ENCODE assay signal across 14 cellular contexts in the genomic region with DNA sequence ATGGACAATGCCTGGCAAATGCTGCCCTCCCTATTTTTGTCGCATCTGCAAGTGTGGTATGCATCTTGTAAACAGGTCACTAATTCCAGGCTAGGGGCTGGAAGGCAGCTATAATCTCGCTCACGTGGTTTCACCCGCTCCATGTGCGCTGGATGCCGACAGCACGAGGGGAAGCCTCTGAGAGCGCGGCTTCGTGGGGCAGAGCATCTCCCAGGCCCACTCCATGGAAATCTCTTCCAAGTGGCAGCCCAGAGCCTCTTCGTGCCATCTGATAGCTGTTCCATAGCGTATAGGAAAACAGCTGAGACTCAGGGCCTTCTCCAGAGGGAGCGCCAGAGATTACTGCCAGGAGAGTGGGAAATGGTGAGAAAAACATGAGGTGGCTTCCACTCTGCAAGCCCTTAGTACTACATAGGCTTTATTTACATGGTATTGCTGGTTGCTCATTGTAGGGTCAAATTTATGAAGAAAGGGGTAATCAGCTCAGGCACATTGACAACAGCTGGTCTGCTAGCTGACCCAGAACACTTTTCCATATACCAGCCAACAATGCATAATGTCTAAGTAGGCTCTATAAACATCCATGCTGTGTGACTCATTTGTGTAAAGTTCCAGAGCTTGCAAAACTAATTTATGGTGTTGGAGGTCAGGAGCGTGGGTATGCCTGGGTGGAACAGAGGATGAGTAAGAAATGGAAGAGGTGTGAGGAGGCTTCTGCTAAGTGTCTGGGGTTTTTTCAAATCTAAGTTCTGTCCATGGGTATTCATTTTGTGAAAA.
DNase-seq lines count a peak whose midpoint lies in the region; ATAC-seq and TF ChIP-seq lines count a peak whose summit lies in the region.
"Had no signal": no experiment of that assay in that cellular context is flagged by ENCODE, and none has a peak within 500 bp of the region (broad histone marks: within the 10 kb centered on the region; RNA-seq: fewer than 3 reads in every experiment).

No MANE protein-coding gene starts in this region.

- CTCF ChIA-PET in activated naive CD4-positive, alpha-beta T cell treated with anti-CD3 and anti-CD28 coated beads, Interleukin-2, amount 10 ng/mL, durations not matched to agents 7 days and 5 days (lab: Charles Lee): interaction anchor here (0.7 kb wide), 1 partner anchor 57 kb away, joined by 6 read pairs; no protein-coding TSS in a partner anchor

- no peaks in the 10 kb centered on the region for H3K36me3 ChIP-seq in SJCRH30
- H3K36me3 ChIP-seq: adrenal gland; BLaER1 treated with 17β-estradiol and CSF1 and Interleukin-3, amounts not matched to agents 10 nM and 100 nM; gastroesophageal sphincter had no signal

- H3K4me1 ChIP-seq in SJCRH30: peaks cover 33% of the 10 kb centered on the region
- H3K4me1 ChIP-seq: adrenal gland, gastroesophageal sphincter had no signal

- no peak for ATAC-seq in HG03342 (IDR thresholded peaks at IDR 0.05; ENCODE audit: unreplicated experiment)
- ATAC-seq: gastroesophageal sphincter had no signal

- no peaks in the 10 kb centered on the region for H3K9me3 ChIP-seq in SJCRH30 (replicated peaks)
- H3K9me3 ChIP-seq: adrenal gland; BLaER1 treated with 17β-estradiol and CSF1 and Interleukin-3, amounts not matched to agents 10 nM and 100 nM; gastroesophageal sphincter had no signal

- no peak overlapping the region for H3K4me3 Mint-ChIP-seq in activated naive CD4-positive, alpha-beta T cell treated with anti-CD3 and anti-CD28 coated beads, Interleukin-2, amount 10 ng/mL, durations not matched to agents 7 days and 5 days
- no peak overlapping the region for H3K4me3 Mint-ChIP-seq in stimulated activated naive CD8-positive, alpha-beta T cell treated with anti-CD3 and anti-CD28 coated beads, Interleukin-15, Interleukin-2, amounts not matched to agents 100 ng/mL and 50 ng/mL, for 24 hours
- H3K4me3 Mint-ChIP-seq in nephron progenitor cell: no peak overlapping the region

- TF ChIP-seq CTCF in nephron progenitor cell (IDR thresholded peaks at IDR 0.05): no peak

- no peaks in the 10 kb centered on the region for H3K27me3 ChIP-seq in SJCRH30
- H3K27me3 ChIP-seq: adrenal gland; BLaER1 treated with 17β-estradiol and CSF1 and Interleukin-3, amounts not matched to agents 10 nM and 100 nM had no signal

- peak; percentile 46 for DNase-seq in activated naive CD4-positive, alpha-beta T cell treated with Interleukin-2 at 50 U/mL for 16 hours
- no peak for DNase-seq in activated naive CD4-positive, alpha-beta T cell treated with anti-CD3 and anti-CD28 coated beads, Interleukin-2, amount 10 ng/mL, durations not matched to agents 7 days and 5 days
- DNase-seq in SJCRH30 (peak; percentile 56 to 76), fibroblast of gingiva (ENCODE audit: low read depth) (peak; percentile 95), globus pallidus (ENCODE audit: low spot score) (no peak), nephron progenitor cell (no peak)
- DNase-seq: adrenal gland; KG1; NK-92 treated with Interleukin-12 subunit alpha and Interleukin-12 subunit beta, amount 100 ng/mL, for 24 hours; substantia nigra had no signal

- H3K27ac ChIP-seq in SJCRH30: peak overlapping the region; percentile 22
- H3K27ac ChIP-seq: adrenal gland; BLaER1 treated with 17β-estradiol and CSF1 and Interleukin-3, amounts not matched to agents 10 nM and 100 nM; gastroesophageal sphincter had no signal

- H3K4me1 Mint-ChIP-seq in activated naive CD4-positive, alpha-beta T cell treated with anti-CD3 and anti-CD28 coated beads, Interleukin-2, amount 10 ng/mL, durations not matched to agents 7 days and 5 days: peaks cover 50% of the 10 kb centered on the region
- peaks cover 61% of the 10 kb centered on the region for H3K4me1 Mint-ChIP-seq in stimulated activated naive CD8-positive, alpha-beta T cell treated with anti-CD3 and anti-CD28 coated beads, Interleukin-15, Interleukin-2, amounts not matched to agents 100 ng/mL and 50 ng/mL, for 24 hours (ENCODE audit: low read depth)
- peaks cover 88% of the 10 kb centered on the region for H3K4me1 Mint-ChIP-seq in nephron progenitor cell

- H3K27me3 Mint-ChIP-seq in activated naive CD4-positive, alpha-beta T cell treated with anti-CD3 and anti-CD28 coated beads, Interleukin-2, amount 10 ng/mL, durations not matched to agents 7 days and 5 days: no peaks in the 10 kb centered on the region
- H3K27me3 Mint-ChIP-seq in stimulated activated naive CD8-positive, alpha-beta T cell treated with anti-CD3 and anti-CD28 coated beads, Interleukin-15, Interleukin-2, amounts not matched to agents 100 ng/mL and 50 ng/mL, for 24 hours: no peaks in the 10 kb centered on the region
- peaks cover 17% of the 10 kb centered on the region for H3K27me3 Mint-ChIP-seq in nephron progenitor cell (ENCODE audit: low read depth, poor library complexity)

- H3K27ac Mint-ChIP-seq in activated naive CD4-positive, alpha-beta T cell treated with anti-CD3 and anti-CD28 coated beads, Interleukin-2, amount 10 ng/mL, durations not matched to agents 7 days and 5 days: no peak overlapping the region
- H3K27ac Mint-ChIP-seq in stimulated activated naive CD8-positive, alpha-beta T cell treated with anti-CD3 and anti-CD28 coated beads, Interleukin-15, Interleukin-2, amounts not matched to agents 100 ng/mL and 50 ng/mL, for 24 hours: peak overlapping the region; percentile 38
- no peak overlapping the region for H3K27ac Mint-ChIP-seq in nephron progenitor cell

- no peaks in the 10 kb centered on the region for H3K9me3 Mint-ChIP-seq in activated naive CD4-positive, alpha-beta T cell treated with anti-CD3 and anti-CD28 coated beads, Interleukin-2, amount 10 ng/mL, durations not matched to agents 7 days and 5 days
- no peaks in the 10 kb centered on the region for H3K9me3 Mint-ChIP-seq in stimulated activated naive CD8-positive, alpha-beta T cell treated with anti-CD3 and anti-CD28 coated beads, Interleukin-15, Interleukin-2, amounts not matched to agents 100 ng/mL and 50 ng/mL, for 24 hours
- no peaks in the 10 kb centered on the region for H3K9me3 Mint-ChIP-seq in nephron progenitor cell

- no peak overlapping the region for H3K4me3 ChIP-seq in SJCRH30
- H3K4me3 ChIP-seq: adrenal gland; BLaER1 treated with 17β-estradiol and CSF1 and Interleukin-3, amounts not matched to agents 10 nM and 100 nM; gastroesophageal sphincter had no signal

- H3K36me3 Mint-ChIP-seq in activated naive CD4-positive, alpha-beta T cell treated with anti-CD3 and anti-CD28 coated beads, Interleukin-2, amount 10 ng/mL, durations not matched to agents 7 days and 5 days: no peaks in the 10 kb centered on the region
- no peaks in the 10 kb centered on the region for H3K36me3 Mint-ChIP-seq in stimulated activated naive CD8-positive, alpha-beta T cell treated with anti-CD3 and anti-CD28 coated beads, Interleukin-15, Interleukin-2, amounts not matched to agents 100 ng/mL and 50 ng/mL, for 24 hours (ENCODE audit: low read depth)
- no peaks in the 10 kb centered on the region for H3K36me3 Mint-ChIP-seq in nephron progenitor cell (ENCODE audit: low read depth)

Comparison
In these comparisons a context has a peak if more than half of its experiments do, and no peak if none do; other contexts are left out.
1. DNase-seq: peak in activated naive CD4-positive, alpha-beta T cell treated with Interleukin-2 at 50 U/mL for 16 hours (single experiment), SJCRH30 (2 of 2) and fibroblast of gingiva (single experiment); none in activated naive CD4-positive, alpha-beta T cell treated with anti-CD3 and anti-CD28 coated beads, Interleukin-2, amount 10 ng/mL, durations not matched to agents 7 days and 5 days (single experiment), globus pallidus (single experiment) and nephron progenitor cell (single experiment).